ENCODE assay signal across 11 cellular contexts in genomic region chr5:107469485-107469884, GRCh38.
DNase-seq lines count a peak whose midpoint lies in the region; ATAC-seq lines count a peak whose summit lies in the region.
"Had no signal": no experiment of that assay in that cellular context is flagged by ENCODE, and none has a peak within 500 bp of the region (broad histone marks: within the 10 kb centered on the region; RNA-seq: fewer than 3 reads in every experiment).

No MANE protein-coding gene starts in this region.

- H3K4me2 ChIP-seq in trophoblast cell (ENCODE audit: low read length) = no peak overlapping the region
- H3K4me2 ChIP-seq: KMS-11 had no signal

- no peak overlapping the region for H3K23ac ChIP-seq in trophoblast cell (ENCODE audit: low read length)

- H3K9me3 ChIP-seq in esophagus (ENCODE audit: control insufficient read depth in 2 of 2, insufficient read depth in 1 of 2, low read depth in 1 of 2, low read length in 1 of 2) = no peaks in the 10 kb centered on the region
- H3K9me3 ChIP-seq in trophoblast cell (ENCODE audit: insufficient read depth, low read depth, low read length) = no peaks in the 10 kb centered on the region

- H3K27me3 ChIP-seq in esophagus (ENCODE audit: control insufficient read depth in 1 of 2, insufficient read depth in 2 of 2, low read length in 2 of 2) = no peaks in the 10 kb centered on the region
- no peaks in the 10 kb centered on the region for H3K27me3 ChIP-seq in trophoblast cell (ENCODE audit: insufficient read depth, low read length)
- H3K27me3 ChIP-seq: dorsolateral prefrontal cortex had no signal

- H2AFZ ChIP-seq in trophoblast cell (ENCODE audit: insufficient read depth, low read length, poor library complexity) = no peak overlapping the region

- no peaks in the 10 kb centered on the region for H3K36me3 ChIP-seq in esophagus (ENCODE audit: control insufficient read depth in 2 of 2, insufficient read depth in 2 of 2, low read length in 1 of 2)
- H3K36me3 ChIP-seq in trophoblast cell (ENCODE audit: control insufficient read depth in 1 of 2, insufficient read depth in 2 of 2, low read length in 2 of 2) = no peaks in the 10 kb centered on the region

- peaks cover 3% of the 10 kb centered on the region for H3K79me2 ChIP-seq in trophoblast cell (ENCODE audit: control insufficient read depth, insufficient read depth, low read length, poor library complexity)

- H3K27ac ChIP-seq in esophagus (ENCODE audit: low read depth in 2 of 2, low read length in 1 of 2) (peak overlapping the region; percentile 44 to 61), trophoblast cell (ENCODE audit: low read depth, low read length) (no peak overlapping the region)
- H3K27ac ChIP-seq: KMS-11, VCaP had no signal

- H2BK120ac ChIP-seq in trophoblast cell (ENCODE audit: insufficient read depth, low read length, poor library complexity) = no peak overlapping the region

- H2AK5ac ChIP-seq in trophoblast cell (ENCODE audit: low read length) = no peak overlapping the region

- no peak overlapping the region for H3K4ac ChIP-seq in trophoblast cell (ENCODE audit: low read depth, low read length)

- peaks cover 21% of the 10 kb centered on the region for H3K79me1 ChIP-seq in trophoblast cell (ENCODE audit: low read length)

- H3K4me3 ChIP-seq in esophagus (ENCODE audit: low read depth in 1 of 2, low read length in 2 of 2) (no peak overlapping the region), trophoblast cell (ENCODE audit: low read depth, low read length) (no peak overlapping the region)
- H3K4me3 ChIP-seq: dorsolateral prefrontal cortex had no signal

- H3K9ac ChIP-seq in trophoblast cell (ENCODE audit: low read length) = no peak overlapping the region
- H3K9ac ChIP-seq: KMS-11 had no signal

- H3K14ac ChIP-seq in trophoblast cell (ENCODE audit: low read length) = no peak overlapping the region

- H3K18ac ChIP-seq in trophoblast cell (ENCODE audit: low read length) = no peak overlapping the region

- 21 to 32% methylated on average over 2 of the region's 2 CpGs for WGBS in esophagus, 2 donors
- no CpG with 5 or more reads among the region's 2 CpGs for WGBS in trophoblast cell (ENCODE audit: extremely low coverage, insufficient coverage, insufficient read length)

- no peak overlapping the region for H4K91ac ChIP-seq in trophoblast cell (ENCODE audit: low read depth, low read length)

- H2BK12ac ChIP-seq in trophoblast cell (ENCODE audit: low read length) = peak overlapping the region; percentile 70

- DNase-seq in GM04504 (ENCODE audit: low read depth) = peak; percentile 47
- peak; percentile 20 for DNase-seq in OCI-M1 (lab: John Stamatoyannopoulos, UW)
- DNase-seq in trophoblast cell = peak in 1 of 2 donors; percentile 78
- no peak for DNase-seq in activated CD8-positive, alpha-beta memory T cell treated with anti-CD3 and anti-CD28 coated beads, Interleukin-2, amount 50 U/mL, for 48 hours
- DNase-seq: dorsolateral prefrontal cortex had no signal

- no peak overlapping the region for H4K12ac ChIP-seq in trophoblast cell (ENCODE audit: low read depth, low read length)

- no peak overlapping the region for H2BK5ac ChIP-seq in trophoblast cell (ENCODE audit: low read depth, low read length, poor library complexity)

- no peak overlapping the region for H4K8ac ChIP-seq in trophoblast cell (ENCODE audit: low read depth, low read length)

- H3K4me1 ChIP-seq in esophagus (ENCODE audit: control insufficient read depth in 2 of 2, insufficient read depth in 2 of 2, low read length in 1 of 2) (peaks cover 0 to 6% of the 10 kb centered on the region in 2 donors), trophoblast cell (ENCODE audit: control insufficient read depth in 1 of 2, insufficient read depth in 2 of 2, low read length in 2 of 2) (peaks cover 20 to 26% of the 10 kb centered on the region in 2 experiments)

- no peak for ATAC-seq in GM19035 (IDR thresholded peaks at IDR 0.05; ENCODE audit: unreplicated experiment)
- no peak for ATAC-seq in GM21390 (IDR thresholded peaks at IDR 0.05; ENCODE audit: unreplicated experiment)
- no peak for ATAC-seq in HG03280 (IDR thresholded peaks at IDR 0.05; ENCODE audit: unreplicated experiment)
